ENCODE assay signal across 11 cellular contexts in the genomic region with DNA sequence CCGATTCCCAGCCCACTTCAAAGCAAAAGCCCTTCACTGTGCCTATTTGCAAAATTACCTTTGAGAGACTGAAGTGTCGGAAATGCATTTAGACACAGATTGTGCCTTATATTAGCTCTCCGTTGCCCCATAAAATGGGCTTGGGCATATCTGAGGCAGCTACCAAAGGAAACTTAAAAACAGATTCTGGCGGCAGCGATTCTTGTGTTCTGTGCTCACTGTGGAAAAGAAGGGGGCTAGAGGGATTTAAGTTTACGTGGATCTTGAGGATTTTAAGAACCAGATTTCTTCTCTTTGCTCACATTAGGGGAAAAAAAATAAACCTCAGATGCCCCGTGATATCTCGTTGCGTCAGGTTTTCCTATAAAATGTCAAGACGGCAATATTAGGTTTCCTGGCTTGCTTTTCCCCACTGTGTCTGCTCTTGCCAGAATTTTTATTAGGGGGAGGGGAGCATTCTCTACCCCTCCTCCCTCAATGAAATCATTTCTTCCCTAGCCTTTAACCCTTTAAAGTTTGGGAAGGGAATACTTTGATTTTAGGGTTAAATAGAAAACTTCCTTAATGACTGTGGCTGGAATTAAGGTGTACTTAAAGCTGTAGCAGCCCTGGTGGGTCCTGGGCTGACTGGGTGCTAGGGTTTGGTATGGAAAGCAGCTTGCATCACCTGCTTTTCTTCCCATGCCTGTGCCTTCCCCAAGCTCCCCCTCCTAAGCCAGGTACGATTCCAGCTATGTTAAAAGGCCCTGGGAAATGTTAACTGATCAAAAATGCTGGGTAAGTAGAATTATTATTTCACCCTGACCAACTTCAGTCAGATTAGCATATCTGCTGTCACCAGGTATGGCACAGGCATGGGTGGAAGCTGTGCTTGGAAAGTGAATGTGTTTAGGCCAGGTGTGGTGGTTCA.
A peak's percentile ranks its signal among the peaks of the same experiment; 100 is the strongest.
DNase-seq lines count a peak whose midpoint lies in the region; ATAC-seq and TF ChIP-seq lines count a peak whose summit lies in the region.
"Had no signal": no experiment of that assay in that cellular context is flagged by ENCODE, and none has a peak within 500 bp of the region (broad histone marks: within the 10 kb centered on the region; RNA-seq: fewer than 3 reads in every experiment).

No MANE protein-coding gene starts in this region.

- no peaks in the 10 kb centered on the region for H3K27me3 ChIP-seq in effector memory CD4-positive, alpha-beta T cell (replicated peaks; ENCODE audit: control insufficient read depth, insufficient read depth, low read length, poor library complexity, severe bottlenecking)
- no peaks in the 10 kb centered on the region for H3K27me3 ChIP-seq in vagina
- H3K27me3 ChIP-seq: adrenal gland had no signal

- H3K9me3 Mint-ChIP-seq in stimulated activated naive CD8-positive, alpha-beta T cell treated with anti-CD3 and anti-CD28 coated beads, Interleukin-15, Interleukin-2, amounts not matched to agents 100 ng/mL and 50 ng/mL, for 24 hours, result no peaks in the 10 kb centered on the region
- no peaks in the 10 kb centered on the region for H3K9me3 Mint-ChIP-seq in stimulated activated naive CD8-positive, alpha-beta T cell treated with anti-CD3 and anti-CD28 coated beads, Interleukin-15, amount 100 ng/mL, for 72 hours
- no peaks in the 10 kb centered on the region for H3K9me3 Mint-ChIP-seq in nephron
- no peaks in the 10 kb centered on the region for H3K9me3 Mint-ChIP-seq in activated CD8-positive, alpha-beta T cell treated with anti-CD3 and anti-CD28 coated beads for 36 hours

- H3K4me3 ChIP-seq in effector memory CD4-positive, alpha-beta T cell (ENCODE audit: insufficient read depth, low read depth, low read length, poor library complexity, severe bottlenecking), result no peak overlapping the region
- H3K4me3 ChIP-seq in vagina, result peak overlapping the region; percentile 24 to 35
- H3K4me3 ChIP-seq: adrenal gland had no signal

- no peak for ATAC-seq in stimulated activated naive CD8-positive, alpha-beta T cell treated with anti-CD3 and anti-CD28 coated beads, Interleukin-15, amount 100 ng/mL, for 72 hours
- no peak for ATAC-seq in activated CD8-positive, alpha-beta T cell treated with anti-CD3 and anti-CD28 coated beads for 36 hours

- peaks cover 30% of the 10 kb centered on the region for H3K4me1 ChIP-seq in effector memory CD4-positive, alpha-beta T cell (ENCODE audit: control insufficient read depth, insufficient read depth, low read length, poor library complexity, severe bottlenecking)
- H3K4me1 ChIP-seq in vagina, result peaks cover 100% of the 10 kb centered on the region

- H3K27ac Mint-ChIP-seq in stimulated activated naive CD8-positive, alpha-beta T cell treated with anti-CD3 and anti-CD28 coated beads, Interleukin-15, Interleukin-2, amounts not matched to agents 100 ng/mL and 50 ng/mL, for 24 hours, result peak overlapping the region; percentile 71
- peak overlapping the region in 1 of 2 donors; percentile 42 for H3K27ac Mint-ChIP-seq in stimulated activated naive CD8-positive, alpha-beta T cell treated with anti-CD3 and anti-CD28 coated beads, Interleukin-15, amount 100 ng/mL, for 72 hours
- H3K27ac Mint-ChIP-seq in nephron, result peak overlapping the region; percentile 86 to 94 (median 88)
- H3K27ac Mint-ChIP-seq in activated CD8-positive, alpha-beta T cell treated with anti-CD3 and anti-CD28 coated beads for 36 hours, result no peak overlapping the region

- H3K36me3 ChIP-seq in effector memory CD4-positive, alpha-beta T cell (ENCODE audit: control insufficient read depth, insufficient read depth, low read length), result no peaks in the 10 kb centered on the region
- H3K36me3 ChIP-seq in vagina, result no peaks in the 10 kb centered on the region
- H3K36me3 ChIP-seq: adrenal gland had no signal

- intact Hi-C loops in vagina (cut with DNase I), result no loop called here
- intact Hi-C loops in activated CD8-positive, alpha-beta T cell treated with anti-CD3 and anti-CD28 coated beads for 36 hours (cut with micrococcal nuclease), result no loop called here

- TF ChIP-seq CTCF in nephron (IDR thresholded peaks at IDR 0.05; ENCODE audit: unreplicated experiment in 3 of 3) (no peak), vagina (IDR thresholded peaks at IDR 0.05) (no peak)
- TF ChIP-seq CTCF in activated CD8-positive, alpha-beta T cell treated with anti-CD3 and anti-CD28 coated beads for 36 hours (IDR thresholded peaks at IDR 0.05), result no peak

- H3K27ac ChIP-seq in effector memory CD4-positive, alpha-beta T cell (ENCODE audit: insufficient read depth, low read length, poor library complexity, severe bottlenecking), result peak overlapping the region; percentile 3
- H3K27ac ChIP-seq in vagina, result peak overlapping the region; percentile 94

- H3K9me3 ChIP-seq in effector memory CD4-positive, alpha-beta T cell (ENCODE audit: control insufficient read depth, low read length), result no peaks in the 10 kb centered on the region
- no peaks in the 10 kb centered on the region for H3K9me3 ChIP-seq in vagina
- H3K9me3 ChIP-seq: adrenal gland had no signal

- no peaks in the 10 kb centered on the region for H3K27me3 Mint-ChIP-seq in stimulated activated naive CD8-positive, alpha-beta T cell treated with anti-CD3 and anti-CD28 coated beads, Interleukin-15, Interleukin-2, amounts not matched to agents 100 ng/mL and 50 ng/mL, for 24 hours
- no peaks in the 10 kb centered on the region for H3K27me3 Mint-ChIP-seq in stimulated activated naive CD8-positive, alpha-beta T cell treated with anti-CD3 and anti-CD28 coated beads, Interleukin-15, amount 100 ng/mL, for 72 hours
- H3K27me3 Mint-ChIP-seq in nephron (ENCODE audit: low read depth), result no peaks in the 10 kb centered on the region
- no peaks in the 10 kb centered on the region for H3K27me3 Mint-ChIP-seq in activated CD8-positive, alpha-beta T cell treated with anti-CD3 and anti-CD28 coated beads for 36 hours

- H3K4me1 Mint-ChIP-seq in stimulated activated naive CD8-positive, alpha-beta T cell treated with anti-CD3 and anti-CD28 coated beads, Interleukin-15, Interleukin-2, amounts not matched to agents 100 ng/mL and 50 ng/mL, for 24 hours (ENCODE audit: low read depth), result peaks cover 93% of the 10 kb centered on the region
- H3K4me1 Mint-ChIP-seq in stimulated activated naive CD8-positive, alpha-beta T cell treated with anti-CD3 and anti-CD28 coated beads, Interleukin-15, amount 100 ng/mL, for 72 hours, result peaks cover 81% of the 10 kb centered on the region
- H3K4me1 Mint-ChIP-seq in nephron, result peaks cover 91% of the 10 kb centered on the region
- H3K4me1 Mint-ChIP-seq in activated CD8-positive, alpha-beta T cell treated with anti-CD3 and anti-CD28 coated beads for 36 hours (ENCODE audit: low read depth), result peaks cover 66% of the 10 kb centered on the region

- DNase-seq in stimulated activated naive CD8-positive, alpha-beta T cell treated with anti-CD3 and anti-CD28 coated beads, Interleukin-15, amount 100 ng/mL, for 72 hours, result no peak
- no peak for DNase-seq in effector memory CD4-positive, alpha-beta T cell
- DNase-seq in vagina (ENCODE audit: extremely low spot score in 2 of 2) (no peak), NCI-H345 treated with DMSO at 0.1 percent for 48 hours (lab: John Stamatoyannopoulos, UW; ENCODE audit: unreplicated experiment) (no peak)
- no peak for DNase-seq in activated CD8-positive, alpha-beta T cell treated with anti-CD3 and anti-CD28 coated beads for 36 hours
- DNase-seq in activated CD4-positive, alpha-beta T cell treated with anti-CD3 and anti-CD28 coated beads, Interleukin-2, amount 50 U/mL, for 1 hour, result no peak
- DNase-seq: adrenal gland, head of caudate nucleus, NCI-H774 had no signal

- H3K4me3 Mint-ChIP-seq in stimulated activated naive CD8-positive, alpha-beta T cell treated with anti-CD3 and anti-CD28 coated beads, Interleukin-15, Interleukin-2, amounts not matched to agents 100 ng/mL and 50 ng/mL, for 24 hours, result no peak overlapping the region
- H3K4me3 Mint-ChIP-seq in stimulated activated naive CD8-positive, alpha-beta T cell treated with anti-CD3 and anti-CD28 coated beads, Interleukin-15, amount 100 ng/mL, for 72 hours, result no peak overlapping the region
- peak overlapping the region; percentile 9 to 55 (median 27) for H3K4me3 Mint-ChIP-seq in nephron
- no peak overlapping the region for H3K4me3 Mint-ChIP-seq in activated CD8-positive, alpha-beta T cell treated with anti-CD3 and anti-CD28 coated beads for 36 hours

- TF ChIP-seq POLR2A in vagina (IDR thresholded peaks at IDR 0.05), result no peak

- H3K36me3 Mint-ChIP-seq in stimulated activated naive CD8-positive, alpha-beta T cell treated with anti-CD3 and anti-CD28 coated beads, Interleukin-15, Interleukin-2, amounts not matched to agents 100 ng/mL and 50 ng/mL, for 24 hours (ENCODE audit: low read depth), result no peaks in the 10 kb centered on the region
- no peaks in the 10 kb centered on the region for H3K36me3 Mint-ChIP-seq in nephron (ENCODE audit: low read depth)
- peaks cover 4% of the 10 kb centered on the region for H3K36me3 Mint-ChIP-seq in activated CD8-positive, alpha-beta T cell treated with anti-CD3 and anti-CD28 coated beads for 36 hours (ENCODE audit: low read depth)

- POLR2A ChIA-PET in activated CD8-positive, alpha-beta T cell treated with anti-CD3 and anti-CD28 coated beads for 36 hours (lab: Charles Lee), result interaction anchor here (0.9 kb wide), 1 partner anchor 9 kb away, joined by 3 read pairs; no protein-coding TSS in a partner anchor

- CTCF ChIA-PET in activated CD8-positive, alpha-beta T cell treated with anti-CD3 and anti-CD28 coated beads for 36 hours (lab: Charles Lee), result interaction anchor here (0.7 to 1.8 kb wide), 4 partner anchors 17 to 193 kb away, joined by 3 to 5 read pairs (median 3); no protein-coding TSS in a partner anchor

Comparison
In these comparisons a context has a peak if more than half of its experiments do, and no peak if none do; other contexts are left out.
1. H3K4me3 Mint-ChIP-seq: peak in nephron (3 of 3); none in stimulated activated naive CD8-positive, alpha-beta T cell treated with anti-CD3 and anti-CD28 coated beads, Interleukin-15, Interleukin-2, amounts not matched to agents 100 ng/mL and 50 ng/mL, for 24 hours (single experiment), stimulated activated naive CD8-positive, alpha-beta T cell treated with anti-CD3 and anti-CD28 coated beads, Interleukin-15, amount 100 ng/mL, for 72 hours (0 of 2) and activated CD8-positive, alpha-beta T cell treated with anti-CD3 and anti-CD28 coated beads for 36 hours (single experiment).